13 cellular contexts compared by ENCODE assay signal in genomic region chr6:93468291-93468690, GRCh38. TPM values are rescaled to one million over a fixed set of nuclear protein-coding genes. Genes with fewer than 3 reads are reported as not detected.
DNase-seq lines count a peak whose midpoint lies in the region; ATAC-seq, FAIRE-seq and TF ChIP-seq lines count a peak whose summit lies in the region.
"Had no signal": no experiment of that assay in that cellular context is flagged by ENCODE, and none has a peak within 500 bp of the region (broad histone marks: within the 10 kb centered on the region; RNA-seq: fewer than 3 reads in every experiment).

No MANE protein-coding gene starts in this region.

- TF ChIP-seq CTCF in H1 (IDR thresholded peaks at IDR 0.05; ENCODE audit: control extremely low read depth in 1 of 3, insufficient read depth in 1 of 3, low read depth in 1 of 3, low read length in 3 of 3): no peak
- no peak for TF ChIP-seq CTCF in heart right ventricle (IDR thresholded peaks at IDR 0.05)
- TF ChIP-seq CTCF in CD8-positive, alpha-beta T cell (IDR thresholded peaks at IDR 0.05): no peak

- no peak overlapping the region for H3K14ac ChIP-seq in H1 (ENCODE audit: insufficient read length)
- H3K14ac ChIP-seq in neuronal stem cell (ENCODE audit: low read length): no peak overlapping the region

- no peak for ATAC-seq in HG03045 (IDR thresholded peaks at IDR 0.05; ENCODE audit: unreplicated experiment)
- ATAC-seq in heart right ventricle: no peak
- ATAC-seq in CD8-positive, alpha-beta T cell: no peak
- ATAC-seq: activated CD4-positive, alpha-beta T cell treated with anti-CD3 and anti-CD28 coated beads for 36 hours had no signal

- H3K4me3 Mint-ChIP-seq in CD8-positive, alpha-beta T cell: no peak overlapping the region
- H3K4me3 Mint-ChIP-seq: activated CD4-positive, alpha-beta T cell treated with anti-CD3 and anti-CD28 coated beads for 36 hours; CD4-positive, CD25-positive, alpha-beta regulatory T cell had no signal

- H2BK5ac ChIP-seq in H1 (ENCODE audit: low read depth, low read length): no peak overlapping the region
- no peak overlapping the region for H2BK5ac ChIP-seq in neuronal stem cell (ENCODE audit: low read length)

- TF ChIP-seq RAD21 in H1 (IDR thresholded peaks at IDR 0.05 in 1 of 2, conservative IDR thresholded peaks at IDR 0.05 in 1 of 2; ENCODE audit: low read depth in 2 of 2, low read length in 2 of 2): no peak

- no peaks in the 10 kb centered on the region for H3K23me2 ChIP-seq in H1 (ENCODE audit: low read depth, low read length)

- no peak overlapping the region for H2BK20ac ChIP-seq in H1 (ENCODE audit: low read length)

- H2BK120ac ChIP-seq in H1 (replicated peaks; ENCODE audit: low read depth, low read length) (no peak overlapping the region), neuronal stem cell (ENCODE audit: low read depth, low read length) (no peak overlapping the region)

- H3K36me3 Mint-ChIP-seq in CD8-positive, alpha-beta T cell: no peaks in the 10 kb centered on the region
- H3K36me3 Mint-ChIP-seq: CD4-positive, CD25-positive, alpha-beta regulatory T cell had no signal

- no peak overlapping the region for H4K8ac ChIP-seq in H1 (ENCODE audit: extremely low read depth, insufficient read depth, low read length)
- H4K8ac ChIP-seq in neuronal stem cell (ENCODE audit: low read depth, low read length): no peak overlapping the region

- no peaks in the 10 kb centered on the region for H3K27me3 ChIP-seq in H7 (ENCODE audit: control insufficient read depth, insufficient read depth, low read length)
- no peaks in the 10 kb centered on the region for H3K27me3 ChIP-seq in NT2/D1 (ENCODE audit: insufficient read depth, insufficient read length)
- peaks cover 0 to 2% (median 0%) of the 10 kb centered on the region in 4 experiments; a peak in 1 of 7 replicates for H3K27me3 ChIP-seq in H1 (replicated peaks in 1 of 4; ENCODE audit: control insufficient read depth in 3 of 4, extremely low read depth in 1 of 4, insufficient read depth in 3 of 4, low read length in 3 of 4)
- no peaks in the 10 kb centered on the region for H3K27me3 ChIP-seq in neuronal stem cell (ENCODE audit: control insufficient read depth in 3 of 3, insufficient read depth in 3 of 3, low read depth in 1 of 3, low read length in 3 of 3)
- H3K27me3 ChIP-seq in heart right ventricle: no peaks in the 10 kb centered on the region
- no peaks in the 10 kb centered on the region for H3K27me3 ChIP-seq in CD8-positive, alpha-beta T cell (ENCODE audit: insufficient read depth, low read length)
- H3K27me3 ChIP-seq: ascending aorta had no signal

- no peaks in the 10 kb centered on the region for H3K36me3 ChIP-seq in H7 (replicated peaks; ENCODE audit: control insufficient read depth, insufficient read depth, low read length)
- no peaks in the 10 kb centered on the region for H3K36me3 ChIP-seq in NT2/D1 (ENCODE audit: insufficient read depth, insufficient read length, low read length)
- no peaks in the 10 kb centered on the region for H3K36me3 ChIP-seq in H1 (ENCODE audit: control insufficient read depth in 2 of 4, insufficient read depth in 4 of 4, low read length in 3 of 4)
- no peaks in the 10 kb centered on the region for H3K36me3 ChIP-seq in neuronal stem cell (replicated peaks in 1 of 2; ENCODE audit: control insufficient read depth in 2 of 2, insufficient read depth in 2 of 2, low read length in 2 of 2)
- no peaks in the 10 kb centered on the region for H3K36me3 ChIP-seq in heart right ventricle
- H3K36me3 ChIP-seq in CD8-positive, alpha-beta T cell (ENCODE audit: insufficient read depth, low read length): no peaks in the 10 kb centered on the region
- H3K36me3 ChIP-seq: ascending aorta had no signal

- H2AFZ ChIP-seq in H1 (ENCODE audit: low read length) (peak overlapping the region; percentile 3; the same call in 1 of the 2 replicates), neuronal stem cell (ENCODE audit: low read length) (peak overlapping the region; percentile 32)

- intact Hi-C loops in heart right ventricle (cut with DNase I): loop anchor here in 1 of 10 donors (10.0 kb wide), 1 partner anchor 593 kb away; no protein-coding TSS in a partner anchor
- intact Hi-C loops in CD8-positive, alpha-beta T cell (cut with DNase I, micrococcal nuclease): no loop called here

- no peak overlapping the region for H3K4ac ChIP-seq in H1 (replicated peaks; ENCODE audit: insufficient read length, low read depth, low read length)
- no peak overlapping the region for H3K4ac ChIP-seq in neuronal stem cell (ENCODE audit: low read length)

- peak; percentile 91 for FAIRE-seq in H1 (lab: Jason Lieb, UNC)

- no peak overlapping the region for H4K5ac ChIP-seq in H1 (ENCODE audit: insufficient read length, low read depth, low read length)

- H3K9ac ChIP-seq in NT2/D1 (ENCODE audit: insufficient read length, low read depth): no peak overlapping the region
- H3K9ac ChIP-seq in H1 (replicated peaks in 1 of 4; ENCODE audit: extremely low read depth in 1 of 4, low read depth in 3 of 4, low read length in 3 of 4): no peak overlapping the region
- H3K9ac ChIP-seq in neuronal stem cell (ENCODE audit: low read depth, low read length, poor library complexity): no peak overlapping the region

- no peak overlapping the region for H3K27ac ChIP-seq in H1 (ENCODE audit: low read depth, low read length)
- no peak overlapping the region for H3K27ac ChIP-seq in neuronal stem cell (replicated peaks; ENCODE audit: low read length)
- H3K27ac ChIP-seq in heart right ventricle: no peak overlapping the region
- H3K27ac ChIP-seq in CD8-positive, alpha-beta T cell (ENCODE audit: low read depth, low read length): no peak overlapping the region
- H3K27ac ChIP-seq: ascending aorta, epithelial cell of prostate had no signal

- no peaks in the 10 kb centered on the region for H4K20me1 ChIP-seq in H1 (replicated peaks in 1 of 2; ENCODE audit: control insufficient read depth in 1 of 2, insufficient read depth in 2 of 2, low read length in 2 of 2)

- H3K9me3 Mint-ChIP-seq in CD8-positive, alpha-beta T cell: peaks cover 3% of the 10 kb centered on the region

- H3K23ac ChIP-seq in H1 (ENCODE audit: insufficient read length): no peak overlapping the region
- no peak overlapping the region for H3K23ac ChIP-seq in neuronal stem cell (ENCODE audit: low read depth, low read length, poor library complexity)

- H2BK15ac ChIP-seq in H1 (ENCODE audit: low read length) (no peak overlapping the region), neuronal stem cell (ENCODE audit: low read length) (no peak overlapping the region)

- no peaks in the 10 kb centered on the region for H3K27me3 Mint-ChIP-seq in CD8-positive, alpha-beta T cell (ENCODE audit: low read depth)
- H3K27me3 Mint-ChIP-seq: activated CD4-positive, alpha-beta T cell treated with anti-CD3 and anti-CD28 coated beads for 36 hours; CD4-positive, CD25-positive, alpha-beta regulatory T cell had no signal

- H3K4me1 ChIP-seq in NT2/D1 (ENCODE audit: insufficient read depth, insufficient read length) (no peaks in the 10 kb centered on the region), H1 (replicated peaks in 1 of 4; ENCODE audit: control insufficient read depth in 3 of 4, insufficient read depth in 4 of 4, low read length in 3 of 4) (peaks cover 0 to 3% (median 0%) of the 10 kb centered on the region in 4 experiments; a peak in 1 of 7 replicates), neuronal stem cell (ENCODE audit: control insufficient read depth in 2 of 2, insufficient read depth in 1 of 2, low read depth in 1 of 2, low read length in 2 of 2) (peaks cover 0 to 8% of the 10 kb centered on the region in 2 donors), heart right ventricle (no peaks in the 10 kb centered on the region)
- no peaks in the 10 kb centered on the region for H3K4me1 ChIP-seq in CD8-positive, alpha-beta T cell (ENCODE audit: insufficient read depth, low read length)
- H3K4me1 ChIP-seq: ascending aorta had no signal

- no peak overlapping the region for H2BK12ac ChIP-seq in H1 (ENCODE audit: low read depth, low read length)
- no peak overlapping the region for H2BK12ac ChIP-seq in neuronal stem cell (ENCODE audit: low read length)

- H3K9me3 ChIP-seq in NT2/D1 (ENCODE audit: insufficient read depth, low read length) (no peaks in the 10 kb centered on the region), H1 (ENCODE audit: insufficient read depth in 2 of 2, low read depth in 1 of 2, low read length in 1 of 2) (no peaks in the 10 kb centered on the region), neuronal stem cell (replicated peaks in 1 of 2; ENCODE audit: control insufficient read depth in 2 of 2, insufficient read depth in 1 of 2, low read depth in 1 of 2, low read length in 2 of 2) (no peaks in the 10 kb centered on the region), heart right ventricle (no peaks in the 10 kb centered on the region)
- H3K9me3 ChIP-seq in CD8-positive, alpha-beta T cell (ENCODE audit: low read length): no peaks in the 10 kb centered on the region
- H3K9me3 ChIP-seq: ascending aorta had no signal

- TF ChIP-seq POLR2A in H1 (IDR thresholded peaks at IDR 0.05; ENCODE audit: control extremely low read depth in 1 of 2, low read depth in 2 of 2, low read length in 2 of 2): no peak

- H3K79me1 ChIP-seq in H1 (ENCODE audit: low read depth, low read length) (no peaks in the 10 kb centered on the region), neuronal stem cell (ENCODE audit: low read depth, low read length) (no peaks in the 10 kb centered on the region)

- H3K27ac Mint-ChIP-seq in CD8-positive, alpha-beta T cell: no peak overlapping the region
- H3K27ac Mint-ChIP-seq: activated CD4-positive, alpha-beta T cell treated with anti-CD3 and anti-CD28 coated beads for 36 hours; CD4-positive, CD25-positive, alpha-beta regulatory T cell had no signal

- H3K18ac ChIP-seq in H1 (ENCODE audit: extremely low read depth, low read length): no peak overlapping the region
- H3K18ac ChIP-seq in neuronal stem cell (ENCODE audit: low read length): no peak overlapping the region

- DNase-seq in H7 (peak; percentile 28), NT2/D1 (ENCODE audit: low read depth, low spot score) (peak; percentile 16), H1 (ENCODE audit: low read depth in 1 of 2, low spot score in 2 of 2) (peak in 1 of 2 experiments; percentile 3), neuronal stem cell (ENCODE audit: low spot score) (peak; percentile 73), heart right ventricle (no peak), HPDE6-E6E7 (ENCODE audit: extremely low spot score) (no peak)
- no peak for DNase-seq in CD8-positive, alpha-beta T cell
- DNase-seq: activated CD4-positive, alpha-beta T cell treated with anti-CD3 and anti-CD28 coated beads for 36 hours; CD4-positive, CD25-positive, alpha-beta regulatory T cell; NK-92 treated with Interleukin-12 subunit alpha and Interleukin-12 subunit beta, amount 100 ng/mL, for 24 hours had no signal

- H2AK5ac ChIP-seq in H1 (ENCODE audit: low read depth, low read length) (no peak overlapping the region), neuronal stem cell (ENCODE audit: low read depth, low read length) (no peak overlapping the region)

- H3K4me3 ChIP-seq in H7 (ENCODE audit: insufficient read depth, low read depth, low read length) (no peak overlapping the region), NT2/D1 (ENCODE audit: insufficient read length, low read depth) (no peak overlapping the region), H1 (ENCODE audit: extremely low read depth in 1 of 4, insufficient read depth in 2 of 4, low read depth in 3 of 4, low read length in 4 of 4) (no peak overlapping the region), neuronal stem cell (ENCODE audit: low read length in 2 of 2) (no peak overlapping the region), heart right ventricle (no peak overlapping the region)
- H3K4me3 ChIP-seq in CD8-positive, alpha-beta T cell (ENCODE audit: low read depth, low read length): no peak overlapping the region
- H3K4me3 ChIP-seq: ascending aorta had no signal

- WGBS in H1 (ENCODE audit: extremely low coverage in 1 of 2, insufficient coverage in 1 of 2, insufficient read length in 1 of 2, insufficient replicate concordance in 2 of 2, low coverage in 1 of 2, low lambda C conversion rate in 2 of 2, missing lambda C conversion rate in 1 of 2), 2 experiments: 46% methylated on average over 4 of the region's 4 CpGs; no CpG with 5 or more reads in 1 of the 2 experiments
- no CpG with 5 or more reads among the region's 4 CpGs for WGBS in neuronal stem cell (ENCODE audit: extremely low coverage in 2 of 2, insufficient read length in 2 of 2, insufficient replicate concordance in 1 of 2), 2 donors
- WGBS in heart right ventricle, 2 donors: 38 to 46% methylated on average over 4 of the region's 4 CpGs

- H3K4me2 ChIP-seq in H1 (ENCODE audit: insufficient read depth in 1 of 2, low read depth in 2 of 2, low read length in 2 of 2) (no peak overlapping the region), neuronal stem cell (ENCODE audit: insufficient read depth, low read length, poor library complexity, severe bottlenecking) (no peak overlapping the region)

- H4K91ac ChIP-seq in H1 (replicated peaks; ENCODE audit: insufficient read length, low read length): no peak overlapping the region
- no peak overlapping the region for H4K91ac ChIP-seq in neuronal stem cell (ENCODE audit: low read depth, low read length, poor library complexity)

- no peaks in the 10 kb centered on the region for H3K4me1 Mint-ChIP-seq in CD8-positive, alpha-beta T cell (ENCODE audit: low read depth)
- H3K4me1 Mint-ChIP-seq: activated CD4-positive, alpha-beta T cell treated with anti-CD3 and anti-CD28 coated beads for 36 hours; CD4-positive, CD25-positive, alpha-beta regulatory T cell had no signal

- TF ChIP-seq EP300 in H1 (IDR thresholded peaks at IDR 0.05; ENCODE audit: borderline replicate concordance in 1 of 2, low read depth in 2 of 2, low read length in 2 of 2): no peak

- no peaks in the 10 kb centered on the region for H3K79me2 ChIP-seq in H1 (ENCODE audit: control insufficient read depth in 1 of 2, insufficient read depth in 2 of 2, low read length in 2 of 2)

- POLR2A ChIA-PET in H1 (lab: Charles Lee; ENCODE audit: partially characterized antibody): no interaction called here
- POLR2A ChIA-PET in CD8-positive, alpha-beta T cell (lab: Charles Lee): no interaction called here

- CTCF ChIA-PET in H1 (lab: Charles Lee; ENCODE audit: partially characterized antibody): no interaction called here
- CTCF ChIA-PET in CD8-positive, alpha-beta T cell (lab: Charles Lee): interaction anchor here (0.6 kb wide), 1 partner anchor 136 kb away, joined by 4 read pairs; no protein-coding TSS in a partner anchor

- no peak overlapping the region for H3K56ac ChIP-seq in H1 (replicated peaks; ENCODE audit: insufficient read length, low read depth, low read length)

RNA-seq across cellular contexts. Expression of gene EPHA7, which starts 48.9 kb away (rescaled TPM):
- 6.6 and 10.2 TPM in 2 replicates for total RNA-seq in H7 (2014; rRNA removed; shearing (Covaris generic))
- 6.1 and 6.8 TPM in 2 replicates for total RNA-seq in H1 (2021; fragmentation: NEBNext Ultra II Directional; extraction: Animal tissue kit (Norgen Biotek cat#: 25700))
- polyA plus RNA-seq in H1 (2011; rRNA removed) (0.74 and 1.3 TPM in 2 replicates), heart right ventricle (1 to 10 TPM in 1 of 2 donors, under 1 TPM in 1; 0.67 to 1.2 TPM)
- 1.7 TPM for polyA plus RNA-seq in H1 (2011; cell fraction: cytosol; rRNA removed)
- 1.1 TPM for polyA plus RNA-seq in H1 (2011; cell fraction: nucleus; rRNA removed)
- polyA plus RNA-seq in H1 (2012, experiment 1 of 2): 2.3 to 5.1 TPM (median 2.8 TPM) in 4 replicates
- polyA plus RNA-seq in H1 (2012, experiment 2 of 2): 0.12 TPM
- 6.8 TPM for polyA plus RNA-seq in H1 (2013, experiment 1 of 2)
- 6.1 TPM for polyA plus RNA-seq in H1 (2013, experiment 2 of 2)
- 7.5 and 9.3 TPM in 2 replicates for polyA minus RNA-seq in H1 (2011; rRNA and poly(A)+ RNA removed)
- polyA minus RNA-seq in H1 (2011; cell fraction: cytosol; rRNA and poly(A)+ RNA removed): 3.4 TPM
- polyA minus RNA-seq in H1 (2011; cell fraction: nucleus; rRNA and poly(A)+ RNA removed): 10.4 TPM
- 7.5 TPM for polyA plus RNA-seq in neuronal stem cell (2013, experiment 1 of 2)
- polyA plus RNA-seq in neuronal stem cell (2013, experiment 2 of 2): 7.8 TPM
- total RNA-seq in heart right ventricle: 10 to 100 TPM in 1 of 10 donors, 1 to 10 TPM in 7, under 1 TPM in 2; 0.22 to 15.1 (median 3.9) TPM
- total RNA-seq in CD8-positive, alpha-beta T cell: not detected
- total RNA-seq: activated CD4-positive, alpha-beta T cell treated with anti-CD3 and anti-CD28 coated beads for 36 hours; CD4-positive, CD25-positive, alpha-beta regulatory T cell had no signal
- polyA plus RNA-seq: CD4-positive, CD25-positive, alpha-beta regulatory T cell had no signal

Comparison
In these comparisons a context has a peak if more than half of its experiments do, and no peak if none do; other contexts are left out.
1. DNase-seq: peak in H7 (single experiment), NT2/D1 (single experiment) and neuronal stem cell (single experiment); none in heart right ventricle (0 of 2), HPDE6-E6E7 (single experiment) and CD8-positive, alpha-beta T cell (0 of 7).